8 cellular contexts compared by ENCODE assay signal in the genomic region with DNA sequence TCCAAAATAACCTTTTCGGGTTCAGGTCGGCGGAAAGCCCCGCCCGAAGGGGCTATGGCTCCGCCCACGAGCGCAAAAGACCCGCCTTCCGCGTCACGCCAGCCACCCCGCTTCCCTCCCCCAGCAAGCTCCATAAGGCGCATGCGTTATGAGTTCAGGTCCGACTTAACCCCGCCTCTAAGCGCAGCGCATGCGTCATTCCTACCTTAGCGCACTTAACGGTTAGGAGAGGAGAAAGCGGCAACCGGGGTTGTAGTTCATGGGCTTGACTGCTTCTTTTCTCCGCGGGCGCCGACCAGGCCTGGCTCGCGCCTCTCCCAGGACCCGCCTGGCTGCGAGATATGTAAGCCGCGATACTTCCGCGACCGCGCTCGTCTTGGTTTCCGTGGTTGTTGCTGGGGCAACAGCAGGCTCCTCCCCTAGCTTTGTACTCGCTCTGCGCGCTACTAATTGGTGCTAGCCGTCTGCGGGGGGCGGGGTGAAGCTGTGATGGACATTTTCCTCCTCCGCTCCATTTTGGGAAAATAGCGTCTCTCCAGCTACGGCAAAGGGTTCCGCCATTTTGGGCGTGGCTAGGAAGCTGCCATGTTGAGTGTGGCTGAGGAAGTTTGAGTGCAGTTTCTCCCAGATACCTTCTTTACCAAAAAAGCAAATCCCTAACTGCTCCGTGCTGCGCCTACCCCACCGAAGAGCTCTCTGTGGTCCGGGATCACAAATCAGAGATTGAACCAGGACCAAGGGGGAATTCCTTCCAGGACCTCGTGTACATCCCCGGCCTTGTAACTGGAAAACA. TPM values are rescaled to one million over a fixed set of nuclear protein-coding genes. Genes with fewer than 3 reads are reported as not detected.
A peak's percentile ranks its signal among the peaks of the same experiment; 100 is the strongest.
DNase-seq lines count a peak whose midpoint lies in the region; ATAC-seq and TF ChIP-seq lines count a peak whose summit lies in the region.

A gene with protein sequence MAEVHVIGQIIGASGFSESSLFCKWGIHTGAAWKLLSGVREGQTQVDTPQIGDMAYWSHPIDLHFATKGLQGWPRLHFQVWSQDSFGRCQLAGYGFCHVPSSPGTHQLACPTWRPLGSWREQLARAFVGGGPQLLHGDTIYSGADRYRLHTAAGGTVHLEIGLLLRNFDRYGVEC (minus strand): TSS at position 397 of the 793 bp plus-strand sequence. CDS start 630 bp downstream, outside the sequence.

- TSS peak; percentile 79 for BruUV-seq in PC-9 (replicated peaks; lab: Mats Ljungman, UMichigan)

- intact Hi-C loops in PC-9 (cut with micrococcal nuclease; ENCODE audit: unreplicated experiment): no loop called here

- no peaks in the 10 kb centered on the region for H3K9me3 Mint-ChIP-seq in activated T-cell treated with anti-CD3 and anti-CD28 coated beads, Interleukin-2, amount 50 U/mL, for 24 hours

- H3K9me3 ChIP-seq in PC-9 (ENCODE audit: insufficient read depth, low read depth) (no peaks in the 10 kb centered on the region), mucosa of rectum (ENCODE audit: control insufficient read depth in 2 of 2, low read length in 2 of 2) (no peaks in the 10 kb centered on the region)

- H3K4me3 ChIP-seq in Jurkat, Clone E6-1 (ENCODE audit: low read length): peak within 1 kb of the TSS; percentile 92
- H3K4me3 ChIP-seq in PC-9 (peak within 1 kb of the TSS; percentile 78), mucosa of rectum (ENCODE audit: low read length in 2 of 2) (peak within 1 kb of the TSS; percentile 95 to 98)

- no peaks in the 10 kb centered on the region for H3K9me2 ChIP-seq in PC-9 (ENCODE audit: insufficient read depth)

- H3K27me3 ChIP-seq in PC-9 (ENCODE audit: insufficient read depth, low read depth): no peaks in the 10 kb centered on the region
- H3K27me3 ChIP-seq in mucosa of rectum (ENCODE audit: control insufficient read depth in 2 of 2, insufficient read depth in 2 of 2, low read length in 2 of 2): no peaks in the 10 kb centered on the region

- TF ChIP-seq CTCF in PC-9 (conservative IDR thresholded peaks at IDR 0.05): no peak

- CTCF ChIA-PET in PC-9 (lab: Charles Lee): interaction anchor here (1.2 kb wide), 1 partner anchor 11 kb away, joined by 10 read pairs; a partner anchor contains a TSS

- H3K27me3 Mint-ChIP-seq in activated T-cell treated with anti-CD3 and anti-CD28 coated beads, Interleukin-2, amount 50 U/mL, for 24 hours: no peaks in the 10 kb centered on the region

- H3K9ac ChIP-seq in mucosa of rectum (ENCODE audit: low read depth in 1 of 2, low read length in 2 of 2): peak within 1 kb of the TSS; percentile 93 to 95

- H3K27ac ChIP-seq in PC-9: peak within 1 kb of the TSS; percentile 88
- peak within 1 kb of the TSS; percentile 99 for H3K27ac ChIP-seq in mucosa of rectum (ENCODE audit: low read depth in 2 of 2, low read length in 2 of 2)

- peak within 1 kb of the TSS; percentile 92 for H2AFZ ChIP-seq in PC-9

- H3K79me2 ChIP-seq in PC-9 (ENCODE audit: low read depth): peaks cover 23% of the 10 kb centered on the region

- ATAC-seq in GM21619 (IDR thresholded peaks at IDR 0.05; ENCODE audit: unreplicated experiment): peak; percentile 77

- POLR2A ChIA-PET in PC-9 (lab: Charles Lee; ENCODE audit: unreplicated experiment): interaction anchor here (0.5 to 1.3 kb wide), 11 partner anchors 17 to 758 kb away, joined by 3 to 25 read pairs (median 4); a partner anchor contains a TSS

- H3K36me3 ChIP-seq in PC-9 (ENCODE audit: low read depth): no peaks in the 10 kb centered on the region
- no peaks in the 10 kb centered on the region for H3K36me3 ChIP-seq in mucosa of rectum (ENCODE audit: control insufficient read depth in 2 of 2, insufficient read depth in 2 of 2, low read length in 2 of 2)

- H3K36me3 Mint-ChIP-seq in activated T-cell treated with anti-CD3 and anti-CD28 coated beads, Interleukin-2, amount 50 U/mL, for 24 hours (ENCODE audit: low read depth): peaks cover 22% of the 10 kb centered on the region

- H3K4me3 Mint-ChIP-seq in activated T-cell treated with anti-CD3 and anti-CD28 coated beads, Interleukin-2, amount 50 U/mL, for 24 hours: peak within 1 kb of the TSS; percentile 91

- peak; percentile 94 for TF ChIP-seq POLR2A in erythroblast (IDR thresholded peaks at IDR 0.05; ENCODE audit: low read length)

- no peaks in the 10 kb centered on the region for H4K20me1 ChIP-seq in PC-9 (ENCODE audit: insufficient read depth)

- DNase-seq in DMS153 (lab: John Stamatoyannopoulos, UW) (peak; percentile 97), PC-9 (peak; percentile 93 to 97), erythroblast (lab: John Stamatoyannopoulos, UW) (peak; percentile 99)
- peak; percentile 98 for DNase-seq in Jurkat, Clone E6-1 (ENCODE audit: low read depth, low spot score)
- DNase-seq in activated T-cell treated with anti-CD3 and anti-CD28 coated beads, Interleukin-2, amount 50 U/mL, for 24 hours: peak; percentile 98
- peak; percentile 97 for DNase-seq in stimulated activated CD8-positive, alpha-beta memory T cell treated with anti-CD3 and anti-CD28 coated beads, Interleukin-4, amount 100 ng/mL, for 48 hours

- H3K4me1 ChIP-seq in PC-9 (replicated peaks; ENCODE audit: insufficient read depth) (peaks cover 21% of the 10 kb centered on the region), mucosa of rectum (ENCODE audit: control insufficient read depth in 2 of 2, insufficient read depth in 2 of 2, low read length in 2 of 2) (peaks cover 17 to 25% of the 10 kb centered on the region in 2 donors)

- peaks cover 33% of the 10 kb centered on the region for H3K4me1 Mint-ChIP-seq in activated T-cell treated with anti-CD3 and anti-CD28 coated beads, Interleukin-2, amount 50 U/mL, for 24 hours (ENCODE audit: low read depth)

- H3K4me2 ChIP-seq in PC-9: peak within 1 kb of the TSS; percentile 87

- H3K27ac Mint-ChIP-seq in activated T-cell treated with anti-CD3 and anti-CD28 coated beads, Interleukin-2, amount 50 U/mL, for 24 hours: peak within 1 kb of the TSS; percentile 100

- H3F3A ChIP-seq in PC-9 (ENCODE audit: insufficient read depth, low read depth): peaks cover 5% of the 10 kb centered on the region; the same call in 1 of the 2 replicates

RNA-seq across cellular contexts. Expression of the gene that starts here (rescaled TPM):
- polyA plus RNA-seq in Jurkat, Clone E6-1 (2012; ENCODE audit: insufficient read depth, insufficient read length): 8.8 TPM
- 8.0 and 10.8 TPM in 2 replicates for total RNA-seq in PC-9 (2021)

Comparison
In these comparisons a context has a peak if more than half of its experiments do, and no peak if none do; other contexts are left out.
1. Peak in every context shown above with its lines: DNase-seq, ATAC-seq, H3K4me3 ChIP-seq and H3K27ac ChIP-seq.